ENCODE assay signal across 1 cellular context in genomic region chr1:112618721-112619517, GRCh38.
TF ChIP-seq lines count a peak whose summit lies in the region.

A gene with protein sequence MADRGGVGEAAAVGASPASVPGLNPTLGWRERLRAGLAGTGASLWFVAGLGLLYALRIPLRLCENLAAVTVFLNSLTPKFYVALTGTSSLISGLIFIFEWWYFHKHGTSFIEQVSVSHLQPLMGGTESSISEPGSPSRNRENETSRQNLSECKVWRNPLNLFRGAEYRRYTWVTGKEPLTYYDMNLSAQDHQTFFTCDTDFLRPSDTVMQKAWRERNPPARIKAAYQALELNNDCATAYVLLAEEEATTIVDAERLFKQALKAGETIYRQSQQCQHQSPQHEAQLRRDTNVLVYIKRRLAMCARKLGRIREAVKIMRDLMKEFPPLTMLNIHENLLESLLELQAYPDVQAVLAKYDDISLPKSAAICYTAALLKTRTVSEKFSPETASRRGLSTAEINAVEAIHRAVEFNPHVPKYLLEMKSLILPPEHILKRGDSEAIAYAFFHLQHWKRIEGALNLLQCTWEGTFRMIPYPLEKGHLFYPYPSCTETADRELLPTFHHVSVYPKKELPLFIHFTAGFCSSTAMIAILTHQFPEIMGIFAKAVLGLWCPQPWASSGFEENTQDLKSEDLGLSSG (minus strand): TSS chr1:112619141. CDS start chr1:112619113, 28 bp downstream.

TF ChIP-seq in HepG2, 621 proteins besides CTCF, POLR2A, EP300 and RAD21 (continued from another document and continues in another):
- TF ChIP-seq ZSCAN20 (CRISPR knock-in tag; IDR thresholded peaks at IDR 0.05; ENCODE audit: borderline replicate concordance) (0 out of 2 replicates have a peak, but pooled peaks have one; percentile 57), ZNF558 (CRISPR knock-in tag; IDR thresholded peaks at IDR 0.05; ENCODE audit: borderline replicate concordance) (peak; percentile 47; the same call in 1 of the 2 replicates), ZC3H4 (CRISPR knock-in tag; IDR thresholded peaks at IDR 0.05; ENCODE audit: borderline replicate concordance) (no peak; the same call in 1 of the 2 replicates), REST (IDR thresholded peaks at IDR 0.05; ENCODE audit: borderline replicate concordance in 1 of 2, low read depth in 1 of 2, low read length in 2 of 2) (no peak; a peak in 1 of 4 replicates), ZBTB3 (CRISPR knock-in tag; IDR thresholded peaks at IDR 0.05; ENCODE audit: borderline replicate concordance, low read depth) (no peak), AGO2 (optimal IDR thresholded peaks at IDR 0.05; ENCODE audit: low read depth, low read length) (peak; percentile 76), ZNF451 (CRISPR knock-in tag; IDR thresholded peaks at IDR 0.05) (no peak), ZNF256 (CRISPR knock-in tag; conservative IDR thresholded peaks at IDR 0.05) (no peak), KDM6A (CRISPR knock-in tag; IDR thresholded peaks at IDR 0.05; ENCODE audit: low read depth) (no peak), ZNF275 (CRISPR knock-in tag; IDR thresholded peaks at IDR 0.05; ENCODE audit: borderline replicate concordance) (no peak), MXD4 (CRISPR knock-in tag; IDR thresholded peaks at IDR 0.05) (peak; percentile 66), JARID2 (CRISPR knock-in tag; IDR thresholded peaks at IDR 0.05; ENCODE audit: insufficient replicate concordance) (no peak), MED13 (CRISPR knock-in tag; IDR thresholded peaks at IDR 0.05) (no peak), ZSCAN29 (CRISPR knock-in tag; conservative IDR thresholded peaks at IDR 0.05) (no peak), REL (CRISPR knock-in tag; conservative IDR thresholded peaks at IDR 0.05) (no peak), ZMYM3 (CRISPR knock-in tag; IDR thresholded peaks at IDR 0.05) (no peak), ZNF264 (CRISPR knock-in tag; IDR thresholded peaks at IDR 0.05) (peak; percentile 34; the same call in 1 of the 2 replicates), ZNF572 (CRISPR knock-in tag; IDR thresholded peaks at IDR 0.05) (no peak), KDM5B (CRISPR knock-in tag; IDR thresholded peaks at IDR 0.05; ENCODE audit: borderline replicate concordance) (peak; percentile 29; the same call in 1 of the 2 replicates), JUND (CRISPR knock-in tag; IDR thresholded peaks at IDR 0.05) (no peak), ZBTB34 (CRISPR knock-in tag; IDR thresholded peaks at IDR 0.05) (no peak), ZNF18 (CRISPR knock-in tag; IDR thresholded peaks at IDR 0.05; ENCODE audit: insufficient replicate concordance) (no peak), SMYD3 (CRISPR knock-in tag; IDR thresholded peaks at IDR 0.05) (no peak), NFE2L1 (CRISPR knock-in tag; IDR thresholded peaks at IDR 0.05; ENCODE audit: borderline replicate concordance) (no peak), FLYWCH1 (CRISPR knock-in tag; IDR thresholded peaks at IDR 0.05) (no peak), TCF7L2 (IDR thresholded peaks at IDR 0.05; ENCODE audit: low read depth, low read length) (no peak), IKZF4 (CRISPR knock-in tag; IDR thresholded peaks at IDR 0.05; ENCODE audit: borderline replicate concordance, low read depth, not compliant biosample characterization) (no peak), THYN1 (CRISPR knock-in tag; IDR thresholded peaks at IDR 0.05; ENCODE audit: borderline replicate concordance, low read depth) (no peak), HES4 (CRISPR knock-in tag; IDR thresholded peaks at IDR 0.05; ENCODE audit: borderline replicate concordance) (no peak), ZNF777 (CRISPR knock-in tag; IDR thresholded peaks at IDR 0.05) (no peak), ZNF713 (CRISPR knock-in tag; IDR thresholded peaks at IDR 0.05) (no peak), MBNL3 (CRISPR knock-in tag; conservative IDR thresholded peaks at IDR 0.05) (no peak), ATAD3A (CRISPR knock-in tag; IDR thresholded peaks at IDR 0.05) (no peak), DMAP1 (CRISPR knock-in tag; IDR thresholded peaks at IDR 0.05) (0 out of 2 replicates have a peak, but pooled peaks have one; percentile 61), ZSCAN5A (CRISPR knock-in tag; IDR thresholded peaks at IDR 0.05; ENCODE audit: borderline replicate concordance) (0 out of 2 replicates have a peak, but pooled peaks have one; percentile 21), ZNF747 (CRISPR knock-in tag; IDR thresholded peaks at IDR 0.05; ENCODE audit: borderline replicate concordance) (no peak), NR3C1 (CRISPR knock-in tag; IDR thresholded peaks at IDR 0.05) (no peak), JUN (CRISPR knock-in tag; IDR thresholded peaks at IDR 0.05) (no peak; the same call in 1 of the 2 replicates), ZNF333 (CRISPR knock-in tag; IDR thresholded peaks at IDR 0.05; ENCODE audit: borderline replicate concordance) (peak; percentile 32), ZBTB20 (CRISPR knock-in tag; IDR thresholded peaks at IDR 0.05; ENCODE audit: borderline replicate concordance, low read depth) (no peak), SRY (CRISPR knock-in tag; IDR thresholded peaks at IDR 0.05) (no peak), SP140L (CRISPR knock-in tag; IDR thresholded peaks at IDR 0.05; ENCODE audit: borderline replicate concordance) (no peak), NFYB (CRISPR knock-in tag; IDR thresholded peaks at IDR 0.05) (no peak), RBM22 (optimal IDR thresholded peaks at IDR 0.05; ENCODE audit: low read length) (peak; percentile 40), SMC3 (IDR thresholded peaks at IDR 0.05; ENCODE audit: low read length) (no peak), PLRG1 (conservative IDR thresholded peaks at IDR 0.05) (no peak), ZSCAN21 (CRISPR knock-in tag; IDR thresholded peaks at IDR 0.05; ENCODE audit: borderline replicate concordance) (peak; percentile 86; the same call in 1 of the 2 replicates)
- TF ChIP-seq, protein P1, sequence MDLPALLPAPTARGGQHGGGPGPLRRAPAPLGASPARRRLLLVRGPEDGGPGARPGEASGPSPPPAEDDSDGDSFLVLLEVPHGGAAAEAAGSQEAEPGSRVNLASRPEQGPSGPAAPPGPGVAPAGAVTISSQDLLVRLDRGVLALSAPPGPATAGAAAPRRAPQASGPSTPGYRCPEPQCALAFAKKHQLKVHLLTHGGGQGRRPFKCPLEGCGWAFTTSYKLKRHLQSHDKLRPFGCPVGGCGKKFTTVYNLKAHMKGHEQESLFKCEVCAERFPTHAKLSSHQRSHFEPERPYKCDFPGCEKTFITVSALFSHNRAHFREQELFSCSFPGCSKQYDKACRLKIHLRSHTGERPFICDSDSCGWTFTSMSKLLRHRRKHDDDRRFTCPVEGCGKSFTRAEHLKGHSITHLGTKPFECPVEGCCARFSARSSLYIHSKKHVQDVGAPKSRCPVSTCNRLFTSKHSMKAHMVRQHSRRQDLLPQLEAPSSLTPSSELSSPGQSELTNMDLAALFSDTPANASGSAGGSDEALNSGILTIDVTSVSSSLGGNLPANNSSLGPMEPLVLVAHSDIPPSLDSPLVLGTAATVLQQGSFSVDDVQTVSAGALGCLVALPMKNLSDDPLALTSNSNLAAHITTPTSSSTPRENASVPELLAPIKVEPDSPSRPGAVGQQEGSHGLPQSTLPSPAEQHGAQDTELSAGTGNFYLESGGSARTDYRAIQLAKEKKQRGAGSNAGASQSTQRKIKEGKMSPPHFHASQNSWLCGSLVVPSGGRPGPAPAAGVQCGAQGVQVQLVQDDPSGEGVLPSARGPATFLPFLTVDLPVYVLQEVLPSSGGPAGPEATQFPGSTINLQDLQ (CRISPR knock-in tag; IDR thresholded peaks at IDR 0.05): no peak
- TF ChIP-seq, protein P2, sequence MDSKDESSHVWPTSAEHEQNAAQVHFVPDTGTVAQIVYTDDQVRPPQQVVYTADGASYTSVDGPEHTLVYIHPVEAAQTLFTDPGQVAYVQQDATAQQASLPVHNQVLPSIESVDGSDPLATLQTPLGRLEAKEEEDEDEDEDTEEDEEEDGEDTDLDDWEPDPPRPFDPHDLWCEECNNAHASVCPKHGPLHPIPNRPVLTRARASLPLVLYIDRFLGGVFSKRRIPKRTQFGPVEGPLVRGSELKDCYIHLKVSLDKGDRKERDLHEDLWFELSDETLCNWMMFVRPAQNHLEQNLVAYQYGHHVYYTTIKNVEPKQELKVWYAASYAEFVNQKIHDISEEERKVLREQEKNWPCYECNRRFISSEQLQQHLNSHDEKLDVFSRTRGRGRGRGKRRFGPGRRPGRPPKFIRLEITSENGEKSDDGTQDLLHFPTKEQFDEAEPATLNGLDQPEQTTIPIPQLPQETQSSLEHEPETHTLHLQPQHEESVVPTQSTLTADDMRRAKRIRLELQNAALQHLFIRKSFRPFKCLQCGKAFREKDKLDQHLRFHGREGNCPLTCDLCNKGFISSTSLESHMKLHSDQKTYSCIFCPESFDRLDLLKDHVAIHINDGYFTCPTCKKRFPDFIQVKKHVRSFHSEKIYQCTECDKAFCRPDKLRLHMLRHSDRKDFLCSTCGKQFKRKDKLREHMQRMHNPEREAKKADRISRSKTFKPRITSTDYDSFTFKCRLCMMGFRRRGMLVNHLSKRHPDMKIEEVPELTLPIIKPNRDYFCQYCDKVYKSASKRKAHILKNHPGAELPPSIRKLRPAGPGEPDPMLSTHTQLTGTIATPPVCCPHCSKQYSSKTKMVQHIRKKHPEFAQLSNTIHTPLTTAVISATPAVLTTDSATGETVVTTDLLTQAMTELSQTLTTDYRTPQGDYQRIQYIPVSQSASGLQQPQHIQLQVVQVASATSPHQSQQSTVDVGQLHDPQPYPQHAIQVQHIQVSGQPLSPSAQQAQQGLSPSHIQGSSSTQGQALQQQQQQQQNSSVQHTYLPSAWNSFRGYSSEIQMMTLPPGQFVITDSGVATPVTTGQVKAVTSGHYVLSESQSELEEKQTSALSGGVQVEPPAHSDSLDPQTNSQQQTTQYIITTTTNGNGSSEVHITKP (CRISPR knock-in tag; IDR thresholded peaks at IDR 0.05; ENCODE audit: low read depth): 0 out of 2 replicates have a peak, but pooled peaks have one; percentile 24
